In the genomic region with DNA sequence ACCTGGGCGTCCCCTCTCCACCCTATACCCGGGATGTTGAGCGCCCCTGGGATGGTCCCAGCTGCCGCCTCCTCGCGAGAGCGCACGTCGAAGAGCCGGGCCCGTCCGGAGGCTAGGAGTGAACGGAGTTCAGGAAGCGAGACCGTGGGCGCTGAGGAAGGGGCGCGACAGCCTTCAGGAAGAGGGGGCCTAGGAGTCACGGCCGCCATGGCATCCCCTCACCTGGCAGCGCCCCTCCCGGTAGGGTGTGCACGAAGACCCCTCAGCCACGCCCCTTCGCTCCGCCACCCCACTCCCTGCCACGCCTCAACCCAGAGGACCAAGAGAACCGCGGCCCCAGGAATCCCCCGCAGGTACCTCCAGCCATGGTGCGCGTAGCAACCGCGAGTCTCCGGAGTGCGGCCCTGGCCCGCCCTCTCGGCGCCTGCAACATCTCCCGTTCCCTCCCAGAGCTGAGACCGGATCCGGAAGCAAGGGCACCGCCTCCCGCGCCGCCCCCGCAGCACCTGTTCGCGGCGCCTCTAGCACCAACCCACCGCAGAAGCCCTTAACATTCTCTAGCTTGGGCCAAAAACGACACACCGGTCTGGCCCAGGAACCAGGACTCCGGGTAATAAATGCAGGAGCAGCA, we compare ENCODE assay signal across 8 cellular contexts. TPM values are rescaled to one million over a fixed set of nuclear protein-coding genes. Genes with fewer than 3 reads are reported as not detected.
A peak's percentile ranks its signal among the peaks of the same experiment; 100 is the strongest.
DNase-seq lines count a peak whose midpoint lies in the region; ATAC-seq and TF ChIP-seq lines count a peak whose summit lies in the region.

A gene with protein sequence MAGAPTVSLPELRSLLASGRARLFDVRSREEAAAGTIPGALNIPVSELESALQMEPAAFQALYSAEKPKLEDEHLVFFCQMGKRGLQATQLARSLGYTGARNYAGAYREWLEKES (minus strand): TSS at position 442 of the 631 bp plus-strand sequence. CDS start 75 bp downstream, at position 367.

- peaks cover 36% of the 10 kb centered on the region for H3K4me1 Mint-ChIP-seq in activated naive CD4-positive, alpha-beta T cell treated with anti-CD3 and anti-CD28 coated beads for 36 hours (ENCODE audit: low read depth)

- no peaks in the 10 kb centered on the region for H3K9me3 ChIP-seq in BLaER1 treated with 17β-estradiol and CSF1 and Interleukin-3, amounts not matched to agents 10 nM and 100 nM (replicated peaks in 1 of 11)
- H3K9me3 ChIP-seq in RWPE2 (ENCODE audit: severe bottlenecking) (no peaks in the 10 kb centered on the region), vagina (no peaks in the 10 kb centered on the region)

- peak within 1 kb of the TSS; percentile 95 to 99 (median 98) for H3K4me2 ChIP-seq in BLaER1 treated with 17β-estradiol and CSF1 and Interleukin-3, amounts not matched to agents 10 nM and 100 nM

- H3K27ac ChIP-seq in BLaER1 treated with 17β-estradiol and CSF1 and Interleukin-3, amounts not matched to agents 10 nM and 100 nM: peak within 1 kb of the TSS; percentile 36 to 89 (median 80); a peak in 21 of 22 replicates
- H3K27ac ChIP-seq in RWPE2 (ENCODE audit: poor library complexity, severe bottlenecking) (peak within 1 kb of the TSS; percentile 59), vagina (peak within 1 kb of the TSS; percentile 76)

- H4K20me1 ChIP-seq in BLaER1 treated with 17β-estradiol and CSF1 and Interleukin-3, amounts not matched to agents 10 nM and 100 nM: peaks cover 0 to 27% (median 7%) of the 10 kb centered on the region in 11 experiments; a peak in 9 of 22 replicates

- H3K36me3 ChIP-seq in BLaER1 treated with 17β-estradiol and CSF1 and Interleukin-3, amounts not matched to agents 10 nM and 100 nM: peaks cover 41 to 61% (median 45%) of the 10 kb centered on the region in 11 experiments
- H3K36me3 ChIP-seq in RWPE2 (ENCODE audit: low read depth) (peaks cover 42% of the 10 kb centered on the region), vagina (peaks cover 0 to 41% of the 10 kb centered on the region in 2 donors)

- intact Hi-C loops in activated naive CD4-positive, alpha-beta T cell treated with anti-CD3 and anti-CD28 coated beads for 36 hours (cut with micrococcal nuclease): loop anchor here (1.0 to 2.0 kb wide), 3 partner anchors 18 to 60 kb away; partner anchors contain the start of genes F11R and KLHDC9
- intact Hi-C loops in left ventricle myocardium superior (cut with micrococcal nuclease) (no loop called here), vagina (cut with DNase I) (no loop called here)

- H3K4me3 ChIP-seq in BLaER1 treated with 17β-estradiol and CSF1 and Interleukin-3, amounts not matched to agents 10 nM and 100 nM: peak within 1 kb of the TSS; percentile 66 to 88 (median 74)
- H3K4me3 ChIP-seq in RWPE2 (ENCODE audit: severe bottlenecking): peak within 1 kb of the TSS; percentile 89
- H3K4me3 ChIP-seq in retinal pigment epithelial cell (ENCODE audit: low read length): peak within 1 kb of the TSS; percentile 80
- H3K4me3 ChIP-seq in vagina: peak within 1 kb of the TSS; percentile 47 to 50

- peak within 1 kb of the TSS; percentile 88 for H3K4me3 Mint-ChIP-seq in activated naive CD4-positive, alpha-beta T cell treated with anti-CD3 and anti-CD28 coated beads for 36 hours

- H3K9me3 Mint-ChIP-seq in activated naive CD4-positive, alpha-beta T cell treated with anti-CD3 and anti-CD28 coated beads for 36 hours: no peaks in the 10 kb centered on the region

- H3K4me1 ChIP-seq in BLaER1 treated with 17β-estradiol and CSF1 and Interleukin-3, amounts not matched to agents 10 nM and 100 nM: peaks cover 64 to 87% (median 75%) of the 10 kb centered on the region in 10 experiments
- H3K4me1 ChIP-seq in RWPE2 (ENCODE audit: insufficient read depth, poor library complexity, severe bottlenecking): peaks cover 4% of the 10 kb centered on the region
- peaks cover 29% of the 10 kb centered on the region for H3K4me1 ChIP-seq in vagina

- H3K27me3 Mint-ChIP-seq in activated naive CD4-positive, alpha-beta T cell treated with anti-CD3 and anti-CD28 coated beads for 36 hours (ENCODE audit: low read depth): no peaks in the 10 kb centered on the region

- H3K27ac Mint-ChIP-seq in activated naive CD4-positive, alpha-beta T cell treated with anti-CD3 and anti-CD28 coated beads for 36 hours: peak within 1 kb of the TSS; percentile 77

- H3K36me3 Mint-ChIP-seq in activated naive CD4-positive, alpha-beta T cell treated with anti-CD3 and anti-CD28 coated beads for 36 hours (ENCODE audit: low read depth): peaks cover 19% of the 10 kb centered on the region

- ATAC-seq in GM19372 (IDR thresholded peaks at IDR 0.05; ENCODE audit: low read depth, unreplicated experiment): peak; percentile 89
- ATAC-seq in RWPE2 (ENCODE audit: low read depth): peak; percentile 88
- ATAC-seq in left ventricle myocardium superior: peak; percentile 82

- no peak for TF ChIP-seq POLR2A in vagina (IDR thresholded peaks at IDR 0.05)

- no peak for TF ChIP-seq CTCF in RWPE2 (IDR thresholded peaks at IDR 0.05; ENCODE audit: poor library complexity, severe bottlenecking)
- TF ChIP-seq CTCF in retinal pigment epithelial cell (conservative IDR thresholded peaks at IDR 0.05; ENCODE audit: low read depth, low read length): peak; percentile 1
- no peak for TF ChIP-seq CTCF in vagina (IDR thresholded peaks at IDR 0.05)

- peak within 1 kb of the TSS; percentile 76 to 88 (median 83) for H3K9ac ChIP-seq in BLaER1 treated with 17β-estradiol and CSF1 and Interleukin-3, amounts not matched to agents 10 nM and 100 nM

- CTCF ChIA-PET in activated naive CD4-positive, alpha-beta T cell treated with anti-CD3 and anti-CD28 coated beads for 36 hours (lab: Charles Lee): interaction anchor here (0.6 to 11.2 kb wide), 11 partner anchors 9 to 66 kb away, joined by 3 to 135 read pairs (median 3); partner anchors contain the start of genes F11R and KLHDC9

- no peaks in the 10 kb centered on the region for H3K27me3 ChIP-seq in BLaER1 treated with 17β-estradiol and CSF1 and Interleukin-3, amounts not matched to agents 10 nM and 100 nM
- H3K27me3 ChIP-seq in RWPE2 (ENCODE audit: insufficient read depth, poor library complexity, severe bottlenecking) (no peaks in the 10 kb centered on the region), vagina (no peaks in the 10 kb centered on the region)

- DNase-seq in HK-2 (ENCODE audit: unreplicated experiment) (peak; percentile 75), RWPE2 (ENCODE audit: low spot score) (no peak), left ventricle myocardium superior (peak; percentile 69), retinal pigment epithelial cell (ENCODE audit: low read depth) (no peak), vagina (ENCODE audit: extremely low spot score in 2 of 2) (no peak)
- peak; percentile 92 for DNase-seq in activated naive CD4-positive, alpha-beta T cell treated with anti-CD3 and anti-CD28 coated beads for 36 hours

RNA-seq across cellular contexts. Expression of the gene that starts here (rescaled TPM):
- total RNA-seq in activated naive CD4-positive, alpha-beta T cell treated with anti-CD3 and anti-CD28 coated beads for 36 hours: 10 to 100 TPM; 50.3 to 51.5 TPM
- 15.4 TPM for total RNA-seq in left ventricle myocardium superior
- 44.7 TPM for total RNA-seq in vagina

Comparison
In these comparisons a context has a peak if more than half of its experiments do, and no peak if none do; other contexts are left out.
1. DNase-seq: peak in HK-2 (single experiment), activated naive CD4-positive, alpha-beta T cell treated with anti-CD3 and anti-CD28 coated beads for 36 hours (single experiment) and left ventricle myocardium superior (single experiment); none in RWPE2 (single experiment), retinal pigment epithelial cell (single experiment) and vagina (0 of 2).
2. Peak in every context shown above with its lines, with median percentiles within 50 percentile points of each other: H3K27ac ChIP-seq, H3K4me3 ChIP-seq and ATAC-seq.